ENCODE assay signal across 26 cellular contexts in the genomic region with DNA sequence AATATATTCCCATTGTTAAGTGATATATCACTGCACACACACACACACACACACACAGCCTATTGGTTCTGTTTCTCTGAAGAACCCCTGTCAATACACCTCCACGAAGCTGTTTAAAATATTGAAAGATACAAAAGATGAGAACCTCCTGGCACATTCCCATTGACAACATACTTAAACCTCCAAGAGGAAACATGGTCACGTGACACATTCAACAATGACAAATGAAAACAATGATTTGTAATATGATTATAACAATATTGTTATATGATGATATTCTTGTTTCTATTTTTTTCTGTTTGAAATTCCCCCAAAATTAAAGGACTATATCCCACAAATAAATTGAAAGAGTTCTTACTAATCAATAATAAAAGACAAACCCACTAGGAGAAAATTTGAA.
DNase-seq lines count a peak whose midpoint lies in the region; ATAC-seq, FAIRE-seq and TF ChIP-seq lines count a peak whose summit lies in the region.
"Had no signal": no experiment of that assay in that cellular context is flagged by ENCODE, and none has a peak within 500 bp of the region (broad histone marks: within the 10 kb centered on the region; RNA-seq: fewer than 3 reads in every experiment).

No MANE protein-coding gene starts in this region.

- intact Hi-C loops in K562 (cut with micrococcal nuclease), result no loop called here

- DNase-seq in NCI-H2029 (lab: John Stamatoyannopoulos, UW), result peak; percentile 66
- peak; percentile 61 for DNase-seq in NCI-H2029 treated with DMSO at 0.1 percent for 48 hours (lab: John Stamatoyannopoulos, UW)
- no peak for DNase-seq in K562 (ENCODE audit: extremely low read depth in 1 of 4, low spot score in 3 of 4)
- DNase-seq in osteoblast (ENCODE audit: insufficient read length, low spot score, missing footprints), result peak; percentile 38
- no peak for DNase-seq in SW480 (ENCODE audit: low spot score)
- no peak for DNase-seq in NCI-H524 (lab: John Stamatoyannopoulos, UW)
- DNase-seq in ecto neural progenitor cell (ENCODE audit: low spot score), result no peak
- DNase-seq: 8988T; ACHN; BE2C; C1 segment of cervical spinal cord; CD4-positive, alpha-beta memory T cell; CD4-positive, CD25-positive, alpha-beta regulatory T cell; CD8-positive, alpha-beta memory T cell; COR-L47; DMS 273 treated with DMSO at 0.1 percent for 48 hours; DMS153; DMS53; DMS79; DND-41; EL; GDM1 had no signal

- H3K27me3 ChIP-seq in K562 (ENCODE audit: control insufficient read depth in 2 of 2, insufficient read depth in 2 of 2, low read length in 2 of 2) (peaks cover 0 to 8% of the 10 kb centered on the region in 2 experiments; a peak in 1 of 5 replicates), osteoblast (ENCODE audit: insufficient read depth, low read length) (no peaks in the 10 kb centered on the region)
- H3K27me3 ChIP-seq: BE2C had no signal

- H3K4me2 ChIP-seq in K562 (ENCODE audit: insufficient read depth, low read length), result no peak overlapping the region
- no peak overlapping the region for H3K4me2 ChIP-seq in osteoblast (ENCODE audit: insufficient read depth, low read length)
- H3K4me2 ChIP-seq: BLaER1 had no signal

- CTCF ChIA-PET in K562 (lab: Yijun Ruan, JAX; ENCODE audit: low intra/inter-chr PET ratio), result no interaction called here

- H3K27ac ChIP-seq in K562 (ENCODE audit: extremely low read depth, low read depth, low read length) (no peak overlapping the region), osteoblast (ENCODE audit: low read depth, low read length) (no peak overlapping the region)
- H3K27ac ChIP-seq: BLaER1 had no signal

- no TSS peak for BruUV-seq in K562 (replicated peaks; lab: Mats Ljungman, UMichigan)

- TF ChIP-seq CTCF in K562 (IDR thresholded peaks at IDR 0.05 in 2 of 3, conservative IDR thresholded peaks at IDR 0.05 in 1 of 3; ENCODE audit: insufficient read depth in 2 of 3, low read depth in 1 of 3, low read length in 3 of 3) (no peak), osteoblast (IDR thresholded peaks at IDR 0.05; ENCODE audit: extremely low read depth, low read depth, low read length) (no peak)

- H3K36me3 ChIP-seq in K562 (ENCODE audit: control insufficient read depth, insufficient read depth, low read length) (no peaks in the 10 kb centered on the region), osteoblast (ENCODE audit: insufficient read depth, low read length) (no peaks in the 10 kb centered on the region)
- H3K36me3 ChIP-seq: BE2C, BLaER1 had no signal

- H2AFZ ChIP-seq in K562 (ENCODE audit: low read depth, low read length) (no peak overlapping the region), osteoblast (ENCODE audit: low read length) (no peak overlapping the region)

- H3K9ac ChIP-seq in K562 (ENCODE audit: insufficient read depth in 1 of 2, low read depth in 2 of 2, low read length in 2 of 2), result no peak overlapping the region
- H3K9ac ChIP-seq: BLaER1 had no signal

- POLR2A ChIA-PET in K562 (lab: Yijun Ruan, JAX), result no interaction called here

- H3K9me1 ChIP-seq in K562 (ENCODE audit: control insufficient read depth, insufficient read depth, low read length), result no peaks in the 10 kb centered on the region

- H3K9me3 ChIP-seq in K562 (replicated peaks; ENCODE audit: control insufficient read depth, insufficient read depth, low read depth, low read length) (no peaks in the 10 kb centered on the region), osteoblast (ENCODE audit: low read depth, low read length) (no peaks in the 10 kb centered on the region)
- H3K9me3 ChIP-seq: BE2C, BLaER1 had no signal

- no peak for FAIRE-seq in K562 (lab: Jason Lieb, UNC)
- FAIRE-seq: A204.1, GM12891, GM19239 had no signal

- no peaks in the 10 kb centered on the region for H3K79me2 ChIP-seq in K562 (ENCODE audit: control insufficient read depth, insufficient read depth, low read length)
- H3K79me2 ChIP-seq in osteoblast (ENCODE audit: insufficient read depth, low read length), result no peaks in the 10 kb centered on the region

- no peak for TF ChIP-seq EP300 in K562 (IDR thresholded peaks at IDR 0.05; ENCODE audit: low read length)

- 0% methylated on average over 2 of the region's 2 CpGs for WGBS in K562 (ENCODE audit: insufficient coverage, low coverage, missing lambda C conversion rate)

- TF ChIP-seq RAD21 in K562 (CRISPR knock-in tag; conservative IDR thresholded peaks at IDR 0.05 in 1 of 2, IDR thresholded peaks at IDR 0.05 in 1 of 2), result no peak

- no peak for ATAC-seq in K562

- H3K4me3 ChIP-seq in K562 (no peak overlapping the region), osteoblast (ENCODE audit: insufficient read depth, low read length) (no peak overlapping the region)
- H3K4me3 ChIP-seq: BLaER1 had no signal

- in situ Hi-C loops in K562 (cut with MboI), result loop anchor here (25.0 kb wide), 1 partner anchor 895 kb away; no protein-coding TSS in a partner anchor

- H4K20me1 ChIP-seq in K562 (replicated peaks; ENCODE audit: control insufficient read depth, insufficient read depth, low read length) (no peaks in the 10 kb centered on the region), osteoblast (ENCODE audit: insufficient read depth, low read length) (no peaks in the 10 kb centered on the region)
- H4K20me1 ChIP-seq: BLaER1 had no signal

- H3K4me1 ChIP-seq in K562 (replicated peaks in 1 of 2; ENCODE audit: control insufficient read depth in 2 of 2, insufficient read depth in 2 of 2, low read length in 2 of 2) (no peaks in the 10 kb centered on the region), osteoblast (ENCODE audit: insufficient read depth, low read length) (no peaks in the 10 kb centered on the region)
- H3K4me1 ChIP-seq: BE2C, BLaER1 had no signal

- TF ChIP-seq POLR2A in K562 (conservative IDR thresholded peaks at IDR 0.05), result no peak

TF ChIP-seq in K562, 482 proteins besides CTCF, POLR2A, EP300 and RAD21 (continues in another document):
- TF ChIP-seq ZKSCAN3 (CRISPR knock-in tag; IDR thresholded peaks at IDR 0.05), result no peak
- TF ChIP-seq CBFA2T2 (conservative IDR thresholded peaks at IDR 0.05), result peak; percentile 27; the same call in 1 of the 2 replicates
- TF ChIP-seq, protein P1, sequence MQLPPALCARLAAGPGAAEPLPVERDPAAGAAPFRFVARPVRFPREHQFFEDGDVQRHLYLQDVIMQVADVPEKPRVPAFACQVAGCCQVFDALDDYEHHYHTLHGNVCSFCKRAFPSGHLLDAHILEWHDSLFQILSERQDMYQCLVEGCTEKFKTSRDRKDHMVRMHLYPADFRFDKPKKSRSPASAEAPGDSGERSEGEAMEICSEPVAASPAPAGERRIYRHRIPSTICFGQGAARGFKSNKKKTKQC (CRISPR knock-in tag; IDR thresholded peaks at IDR 0.05), result no peak
- TF ChIP-seq, protein P2, sequence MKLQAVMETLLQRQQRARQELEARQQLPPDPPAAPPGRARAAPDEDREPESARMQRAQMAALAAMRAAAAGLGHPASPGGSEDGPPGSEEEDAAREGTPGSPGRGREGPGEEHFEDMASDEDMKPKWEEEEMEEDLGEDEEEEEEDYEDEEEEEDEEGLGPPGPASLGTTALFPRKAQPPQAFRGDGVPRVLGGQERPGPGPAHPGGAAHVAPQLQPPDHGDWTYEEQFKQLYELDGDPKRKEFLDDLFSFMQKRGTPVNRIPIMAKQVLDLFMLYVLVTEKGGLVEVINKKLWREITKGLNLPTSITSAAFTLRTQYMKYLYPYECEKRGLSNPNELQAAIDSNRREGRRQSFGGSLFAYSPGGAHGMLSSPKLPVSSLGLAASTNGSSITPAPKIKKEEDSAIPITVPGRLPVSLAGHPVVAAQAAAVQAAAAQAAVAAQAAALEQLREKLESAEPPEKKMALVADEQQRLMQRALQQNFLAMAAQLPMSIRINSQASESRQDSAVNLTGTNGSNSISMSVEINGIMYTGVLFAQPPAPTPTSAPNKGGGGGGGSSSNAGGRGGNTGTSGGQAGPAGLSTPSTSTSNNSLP (IDR thresholded peaks at IDR 0.05; ENCODE audit: borderline replicate concordance, low read depth, low read length), result no peak
- TF ChIP-seq POLR3A (IDR thresholded peaks at IDR 0.05; ENCODE audit: borderline replicate concordance, extremely low read depth, insufficient read depth, insufficient read length), result no peak
- no peak for TF ChIP-seq WHSC1 (IDR thresholded peaks at IDR 0.05; ENCODE audit: low read length)
- no peak for TF ChIP-seq ZNF384 (IDR thresholded peaks at IDR 0.05; ENCODE audit: low read depth, low read length)
- TF ChIP-seq, protein P3, sequence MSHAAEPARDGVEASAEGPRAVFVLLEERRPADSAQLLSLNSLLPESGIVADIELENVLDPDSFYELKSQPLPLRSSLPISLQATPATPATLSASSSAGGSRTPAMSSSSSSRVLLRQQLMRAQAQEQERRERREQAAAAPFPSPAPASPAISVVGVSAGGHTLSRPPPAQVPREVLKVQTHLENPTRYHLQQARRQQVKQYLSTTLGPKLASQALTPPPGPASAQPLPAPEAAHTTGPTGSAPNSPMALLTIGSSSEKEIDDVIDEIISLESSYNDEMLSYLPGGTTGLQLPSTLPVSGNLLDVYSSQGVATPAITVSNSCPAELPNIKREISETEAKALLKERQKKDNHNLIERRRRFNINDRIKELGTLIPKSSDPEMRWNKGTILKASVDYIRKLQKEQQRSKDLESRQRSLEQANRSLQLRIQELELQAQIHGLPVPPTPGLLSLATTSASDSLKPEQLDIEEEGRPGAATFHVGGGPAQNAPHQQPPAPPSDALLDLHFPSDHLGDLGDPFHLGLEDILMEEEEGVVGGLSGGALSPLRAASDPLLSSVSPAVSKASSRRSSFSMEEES (CRISPR knock-in tag; IDR thresholded peaks at IDR 0.05), result peak; percentile 84
- TF ChIP-seq YY1 (IDR thresholded peaks at IDR 0.05; ENCODE audit: borderline replicate concordance in 1 of 3, control insufficient read depth in 1 of 3, extremely low read depth in 1 of 3, insufficient read depth in 3 of 3, insufficient read length in 1 of 3, insufficient replicate concordance in 2 of 3, low read depth in 1 of 3, low read length in 2 of 3), result no peak
- peak; percentile 72 for TF ChIP-seq RAD51 (IDR thresholded peaks at IDR 0.05; ENCODE audit: borderline replicate concordance, low read depth)
- TF ChIP-seq ELF2 (CRISPR knock-in tag; IDR thresholded peaks at IDR 0.05), result no peak
- TF ChIP-seq RFX5 (IDR thresholded peaks at IDR 0.05; ENCODE audit: low read depth, low read length), result no peak

Comparison
In these comparisons a context has a peak if more than half of its experiments do, and no peak if none do; other contexts are left out.
1. DNase-seq: peak in NCI-H2029 (single experiment), NCI-H2029 treated with DMSO at 0.1 percent for 48 hours (single experiment) and osteoblast (single experiment); none in K562 (0 of 4), SW480 (single experiment), NCI-H524 (0 of 2) and ecto neural progenitor cell (single experiment).